Comparison of ENCODE assay signal across 17 cellular contexts in the genomic region with DNA sequence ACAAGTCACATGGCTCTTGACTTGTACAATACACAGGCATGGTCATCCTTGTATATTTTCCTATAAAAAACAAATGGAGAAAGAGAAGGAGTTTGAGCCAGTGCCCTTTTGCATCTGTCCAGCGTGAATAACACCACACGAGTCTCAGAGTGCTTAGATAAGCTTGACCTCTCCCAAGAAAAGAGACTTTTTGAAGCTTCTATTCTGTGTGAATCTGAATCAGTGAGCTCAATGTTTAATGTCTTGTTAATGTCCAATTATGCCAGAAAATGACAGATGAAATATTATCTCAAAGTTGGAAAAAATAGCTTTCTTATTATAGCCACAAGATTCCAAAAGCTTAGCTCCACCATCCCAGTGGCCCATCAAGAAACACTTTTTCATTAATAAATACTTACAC. TPM values are rescaled to one million over a fixed set of nuclear protein-coding genes. Genes with fewer than 3 reads are reported as not detected.
"Had no signal": no experiment of that assay in that cellular context is flagged by ENCODE, and none has a peak within 500 bp of the region (broad histone marks: within the 10 kb centered on the region; RNA-seq: fewer than 3 reads in every experiment).

No MANE protein-coding gene starts in this region.

- H3K9me3 Mint-ChIP-seq: activated CD4-positive, alpha-beta memory T cell treated with anti-CD3 and anti-CD28 coated beads for 36 hours; activated naive CD8-positive, alpha-beta T cell treated with anti-CD3 and anti-CD28 coated beads, Interleukin-2, amount 50 U/mL, for 24 hours; activated T-helper 2 cell treated with anti-CD3 and anti-CD28 coated beads, Interferon-gamma antibody, Interleukin-2, Interleukin-4, amounts not matched to agents 10 μg/mL and 5 μg/mL and 100 μg/mL, durations not matched to agents 14 hours and 24 hours and 36 hours; stimulated activated naive CD8-positive, alpha-beta T cell treated with anti-CD3 and anti-CD28 coated beads, Interleukin-15, Interleukin-2, amounts not matched to agents 100 ng/mL and 50 ng/mL, for 24 hours had no signal

- DNase-seq: activated CD4-positive, alpha-beta memory T cell treated with anti-CD3 and anti-CD28 coated beads for 36 hours; activated CD4-positive, alpha-beta T cell treated with anti-CD3 and anti-CD28 coated beads for 36 hours; activated CD8-positive, alpha-beta memory T cell treated with anti-CD3 and anti-CD28 coated beads, Interleukin-2, amount 10 ng/mL, durations not matched to agents 7 days and 5 days; activated naive CD4-positive, alpha-beta T cell treated with anti-CD3 and anti-CD28 coated beads for 36 hours; activated naive CD8-positive, alpha-beta T cell treated with anti-CD3 and anti-CD28 coated beads, Interleukin-2, amount 50 U/mL, for 24 hours; activated T-cell treated with anti-CD3 and anti-CD28 coated beads, Interleukin-2, amount 50 U/mL, for 1 hour; caudate nucleus; effector CD4-positive, alpha-beta T cell; islet precursor cell; natural killer cell; posterior cingulate gyrus; SIG-M5; small intestine; T-helper 2 cell had no signal

- H3K36me3 ChIP-seq: gastroesophageal sphincter had no signal

- H3K27me3 Mint-ChIP-seq: activated CD4-positive, alpha-beta memory T cell treated with anti-CD3 and anti-CD28 coated beads for 36 hours; activated CD8-positive, alpha-beta memory T cell treated with anti-CD3 and anti-CD28 coated beads, Interleukin-2, amount 10 ng/mL, durations not matched to agents 7 days and 5 days; activated naive CD8-positive, alpha-beta T cell treated with anti-CD3 and anti-CD28 coated beads, Interleukin-2, amount 50 U/mL, for 24 hours; stimulated activated naive CD8-positive, alpha-beta T cell treated with anti-CD3 and anti-CD28 coated beads, Interleukin-15, Interleukin-2, amounts not matched to agents 100 ng/mL and 50 ng/mL, for 24 hours had no signal

- H3K36me3 Mint-ChIP-seq: activated CD4-positive, alpha-beta memory T cell treated with anti-CD3 and anti-CD28 coated beads for 36 hours; activated CD8-positive, alpha-beta memory T cell treated with anti-CD3 and anti-CD28 coated beads, Interleukin-2, amount 10 ng/mL, durations not matched to agents 7 days and 5 days; natural killer cell had no signal

- H3K4me3 Mint-ChIP-seq: activated CD4-positive, alpha-beta memory T cell treated with anti-CD3 and anti-CD28 coated beads for 36 hours; activated CD4-positive, alpha-beta T cell treated with anti-CD3 and anti-CD28 coated beads for 36 hours; activated CD8-positive, alpha-beta memory T cell treated with anti-CD3 and anti-CD28 coated beads, Interleukin-2, amount 10 ng/mL, durations not matched to agents 7 days and 5 days; activated naive CD4-positive, alpha-beta T cell treated with anti-CD3 and anti-CD28 coated beads for 36 hours; activated naive CD8-positive, alpha-beta T cell treated with anti-CD3 and anti-CD28 coated beads, Interleukin-2, amount 50 U/mL, for 24 hours; natural killer cell; stimulated activated naive CD8-positive, alpha-beta T cell treated with anti-CD3 and anti-CD28 coated beads, Interleukin-15, Interleukin-2, amounts not matched to agents 100 ng/mL and 50 ng/mL, for 24 hours had no signal

- H3K27ac Mint-ChIP-seq: activated CD4-positive, alpha-beta memory T cell treated with anti-CD3 and anti-CD28 coated beads for 36 hours; activated CD4-positive, alpha-beta T cell treated with anti-CD3 and anti-CD28 coated beads for 36 hours; activated CD8-positive, alpha-beta memory T cell treated with anti-CD3 and anti-CD28 coated beads, Interleukin-2, amount 10 ng/mL, durations not matched to agents 7 days and 5 days; activated naive CD4-positive, alpha-beta T cell treated with anti-CD3 and anti-CD28 coated beads for 36 hours; activated naive CD8-positive, alpha-beta T cell treated with anti-CD3 and anti-CD28 coated beads, Interleukin-2, amount 50 U/mL, for 24 hours; activated T-helper 2 cell treated with anti-CD3 and anti-CD28 coated beads, Interferon-gamma antibody, Interleukin-2, Interleukin-4, amounts not matched to agents 10 μg/mL and 5 μg/mL and 100 μg/mL, durations not matched to agents 14 hours and 24 hours and 36 hours; natural killer cell; stimulated activated naive CD8-positive, alpha-beta T cell treated with anti-CD3 and anti-CD28 coated beads, Interleukin-15, Interleukin-2, amounts not matched to agents 100 ng/mL and 50 ng/mL, for 24 hours had no signal

- H3K27me3 ChIP-seq: gastroesophageal sphincter had no signal

- H3K4me3 ChIP-seq: gastroesophageal sphincter had no signal

- H3K9me3 ChIP-seq: gastroesophageal sphincter had no signal

- ATAC-seq: activated CD4-positive, alpha-beta T cell treated with anti-CD3 and anti-CD28 coated beads for 36 hours; activated CD8-positive, alpha-beta memory T cell treated with anti-CD3 and anti-CD28 coated beads, Interleukin-2, amount 10 ng/mL, durations not matched to agents 7 days and 5 days; activated naive CD8-positive, alpha-beta T cell treated with anti-CD3 and anti-CD28 coated beads, Interleukin-2, amount 50 U/mL, for 24 hours; natural killer cell had no signal

- H3K4me1 Mint-ChIP-seq: activated CD4-positive, alpha-beta T cell treated with anti-CD3 and anti-CD28 coated beads for 36 hours; activated CD8-positive, alpha-beta memory T cell treated with anti-CD3 and anti-CD28 coated beads, Interleukin-2, amount 10 ng/mL, durations not matched to agents 7 days and 5 days; activated naive CD8-positive, alpha-beta T cell treated with anti-CD3 and anti-CD28 coated beads, Interleukin-2, amount 50 U/mL, for 24 hours; natural killer cell had no signal

RNA-seq across cellular contexts. Expression of a gene that starts 31.0 kb away (rescaled TPM):
- total RNA-seq: activated CD4-positive, alpha-beta memory T cell treated with anti-CD3 and anti-CD28 coated beads for 36 hours; activated CD4-positive, alpha-beta T cell treated with anti-CD3 and anti-CD28 coated beads for 36 hours; activated CD8-positive, alpha-beta memory T cell treated with anti-CD3 and anti-CD28 coated beads, Interleukin-2, amount 10 ng/mL, durations not matched to agents 7 days and 5 days; activated naive CD4-positive, alpha-beta T cell treated with anti-CD3 and anti-CD28 coated beads for 36 hours; activated T-helper 2 cell treated with anti-CD3 and anti-CD28 coated beads, Interferon-gamma antibody, Interleukin-2, Interleukin-4, amounts not matched to agents 10 μg/mL and 5 μg/mL and 100 μg/mL, durations not matched to agents 14 hours and 24 hours and 36 hours had no signal
